Comparison of ENCODE assay signal across 16 cellular contexts in genomic region chr5:91367374-91367773, GRCh38.
"Had no signal": no experiment of that assay in that cellular context is flagged by ENCODE, and none has a peak within 500 bp of the region (broad histone marks: within the 10 kb centered on the region; RNA-seq: fewer than 3 reads in every experiment).

No MANE protein-coding gene starts in this region.

- H3K27me3 ChIP-seq: breast epithelium, neural progenitor cell, right atrium auricular region had no signal

- H3K27ac Mint-ChIP-seq: activated B cell treated with CpG ODN at 0.5 μM for 24 hours; activated CD4-positive, alpha-beta T cell treated with anti-CD3 and anti-CD28 coated beads, Interleukin-2, amount 10 ng/mL, durations not matched to agents 24 days and 14 days; activated T-helper 2 cell treated with anti-CD3 and anti-CD28 coated beads, Interferon-gamma antibody, Interleukin-2, Interleukin-4, amounts not matched to agents 10 μg/mL and 5 μg/mL and 100 μg/mL, durations not matched to agents 14 hours and 24 hours and 36 hours; endodermal cell; memory B cell; neural progenitor cell; stimulated activated naive CD8-positive, alpha-beta T cell treated with anti-CD3 and anti-CD28 coated beads, Interleukin-15, amount 100 ng/mL, for 72 hours; T-helper 1 cell treated with Interleukin-12 subunit alpha and Interleukin-12 subunit beta and Interleukin-4 antibody, amounts not matched to agents 30 μg/mL and 1 μg/mL, for 36 hours had no signal

- H3K27ac ChIP-seq: neural progenitor cell, parathyroid adenoma, right atrium auricular region, thoracic aorta had no signal

- H3K9me3 Mint-ChIP-seq: activated B cell treated with CpG ODN at 0.5 μM for 24 hours; activated naive CD4-positive, alpha-beta T cell treated with anti-CD3 and anti-CD28 coated beads, Interleukin-2, amount 50 U/mL, for 24 hours; endodermal cell; memory B cell; neural progenitor cell; T-helper 1 cell treated with Interleukin-12 subunit alpha and Interleukin-12 subunit beta and Interleukin-4 antibody, amounts not matched to agents 30 μg/mL and 1 μg/mL, for 36 hours had no signal

- DNase-seq: activated B cell treated with CpG ODN at 0.5 μM for 24 hours; activated CD4-positive, alpha-beta T cell treated with anti-CD3 and anti-CD28 coated beads, Interleukin-2, amount 10 ng/mL, durations not matched to agents 24 days and 14 days; activated CD8-positive, alpha-beta memory T cell treated with anti-CD3 and anti-CD28 coated beads for 24 hours; endodermal cell; stimulated activated CD4-positive, alpha-beta T cell treated with anti-CD3 and anti-CD28 coated beads, Interleukin-4, amount 100 ng/mL, for 4 hours; stimulated activated naive CD8-positive, alpha-beta T cell treated with anti-CD3 and anti-CD28 coated beads, Interleukin-15, amount 100 ng/mL, for 72 hours had no signal

- H3K27me3 Mint-ChIP-seq: activated B cell treated with CpG ODN at 0.5 μM for 24 hours; activated naive CD4-positive, alpha-beta T cell treated with anti-CD3 and anti-CD28 coated beads, Interleukin-2, amount 50 U/mL, for 24 hours; memory B cell; stimulated activated naive CD8-positive, alpha-beta T cell treated with anti-CD3 and anti-CD28 coated beads, Interleukin-15, amount 100 ng/mL, for 72 hours had no signal

- ATAC-seq: stimulated activated naive CD8-positive, alpha-beta T cell treated with anti-CD3 and anti-CD28 coated beads, Interleukin-15, amount 100 ng/mL, for 72 hours had no signal

- H3K4me3 ChIP-seq: breast epithelium, neural progenitor cell, right atrium auricular region, skin epidermis, thoracic aorta had no signal

- H3K4me3 Mint-ChIP-seq: activated B cell treated with CpG ODN at 0.5 μM for 24 hours; activated CD4-positive, alpha-beta T cell treated with anti-CD3 and anti-CD28 coated beads, Interleukin-2, amount 10 ng/mL, durations not matched to agents 24 days and 14 days; activated naive CD4-positive, alpha-beta T cell treated with anti-CD3 and anti-CD28 coated beads, Interleukin-2, amount 50 U/mL, for 24 hours; endodermal cell; memory B cell; neural progenitor cell; stimulated activated naive CD8-positive, alpha-beta T cell treated with anti-CD3 and anti-CD28 coated beads, Interleukin-15, amount 100 ng/mL, for 72 hours; T-helper 1 cell treated with Interleukin-12 subunit alpha and Interleukin-12 subunit beta and Interleukin-4 antibody, amounts not matched to agents 30 μg/mL and 1 μg/mL, for 36 hours had no signal

- H3K4me1 ChIP-seq: breast epithelium had no signal

- H3K9me3 ChIP-seq: breast epithelium, right atrium auricular region, thoracic aorta had no signal
